1 cellular context compared by ENCODE assay signal in genomic region chr5:37212096-37212495, GRCh38.
A peak's percentile ranks its signal among the peaks of the same experiment; 100 is the strongest.
TF ChIP-seq lines count a peak whose summit lies in the region.

No MANE protein-coding gene starts in this region.

TF ChIP-seq in K562, 482 proteins besides CTCF, POLR2A, EP300 and RAD21 (continued from another document):
- TF ChIP-seq ZNF395 (CRISPR knock-in tag; IDR thresholded peaks at IDR 0.05) (no peak), ZNF696 (CRISPR knock-in tag; conservative IDR thresholded peaks at IDR 0.05) (no peak), EZH2 (IDR thresholded peaks at IDR 0.05; ENCODE audit: borderline replicate concordance, low read depth, low read length) (0 out of 2 replicates have a peak, but pooled peaks have one; percentile 47), TAF15 (IDR thresholded peaks at IDR 0.05; ENCODE audit: low read depth, low read length) (no peak), PREB (CRISPR knock-in tag; IDR thresholded peaks at IDR 0.05) (no peak), MEF2A (IDR thresholded peaks at IDR 0.05; ENCODE audit: control insufficient read depth, low read depth, low read length) (no peak), ZBTB43 (CRISPR knock-in tag; IDR thresholded peaks at IDR 0.05) (no peak), SMC3 (conservative IDR thresholded peaks at IDR 0.05; ENCODE audit: insufficient read depth, low read depth, low read length) (0 out of 2 replicates have a peak, but pooled peaks have one; percentile 8), MXI1 (IDR thresholded peaks at IDR 0.05; ENCODE audit: low read depth, low read length) (no peak), MAFF (IDR thresholded peaks at IDR 0.05; ENCODE audit: low read length) (no peak), BMI1 (IDR thresholded peaks at IDR 0.05; ENCODE audit: low read length) (0 out of 2 replicates have a peak, but pooled peaks have one; percentile 46), NFXL1 (CRISPR knock-in tag; IDR thresholded peaks at IDR 0.05) (no peak), ZNF512 (tag; IDR thresholded peaks at IDR 0.05) (peak; percentile 53; the same call in 1 of the 2 replicates), ZFP30 (CRISPR knock-in tag; IDR thresholded peaks at IDR 0.05; ENCODE audit: borderline replicate concordance) (no peak), ZNF764 (CRISPR knock-in tag; IDR thresholded peaks at IDR 0.05; ENCODE audit: low read depth) (no peak), DEAF1 (CRISPR knock-in tag; IDR thresholded peaks at IDR 0.05) (0 out of 2 replicates have a peak, but pooled peaks have one; percentile 32)
